1 cellular context compared by ENCODE assay signal in the genomic region with DNA sequence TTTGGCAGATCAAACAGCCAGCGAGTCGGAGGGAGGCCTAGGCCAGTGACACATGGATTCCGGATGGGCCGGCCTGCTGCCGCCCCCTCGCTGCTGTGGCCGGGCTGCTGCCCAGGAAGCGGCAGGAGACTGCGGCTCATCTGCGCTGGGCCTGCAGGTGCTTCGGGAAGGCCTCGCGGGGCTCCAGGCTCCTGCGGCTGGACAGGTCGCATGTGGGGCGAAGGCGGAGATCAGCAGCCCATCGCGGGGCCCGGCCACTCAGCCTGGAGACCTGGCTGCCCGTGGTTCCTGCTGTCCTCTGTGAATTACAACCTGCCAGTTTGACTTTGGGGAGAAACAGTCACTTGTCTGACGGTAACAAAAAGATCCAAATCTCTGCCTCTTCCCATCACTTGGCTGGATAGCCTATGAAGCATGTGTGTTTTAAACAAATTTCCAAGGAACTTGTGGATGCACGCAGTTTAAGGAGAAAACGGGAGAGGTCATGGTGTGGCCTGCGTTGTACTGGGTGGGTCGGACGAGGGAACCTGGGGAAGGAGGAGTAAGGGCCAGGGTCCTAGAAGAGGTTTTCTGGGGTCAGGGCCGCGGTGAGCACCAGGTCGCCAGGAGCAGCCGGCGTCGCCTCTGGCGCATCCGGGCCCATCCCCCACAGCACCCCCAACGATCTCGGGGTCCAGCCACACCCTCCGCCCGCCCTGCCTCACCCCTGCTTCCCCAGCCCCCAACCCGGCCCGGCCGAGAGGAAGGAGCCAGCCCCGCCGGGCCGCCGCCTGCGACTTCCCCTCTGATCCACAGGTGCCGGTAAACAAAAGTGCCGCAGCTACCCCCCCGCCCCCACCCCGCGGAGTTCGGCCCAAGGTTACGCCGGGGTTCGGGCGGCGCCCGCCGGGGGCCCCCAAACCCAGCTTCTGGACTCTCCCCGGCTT.
TF ChIP-seq lines count a peak whose summit lies in the region.

No MANE protein-coding gene starts in this region.

TF ChIP-seq in endothelial cell of umbilical vein, 7 proteins besides CTCF, POLR2A, EP300 and RAD21 (continued from another document):
- TF ChIP-seq MYC (IDR thresholded peaks at IDR 0.05; ENCODE audit: low read depth, low read length), result no peak
- no peak for TF ChIP-seq POLR2AphosphoS5 (IDR thresholded peaks at IDR 0.05; ENCODE audit: insufficient read depth, low read depth, low read length)
